ENCODE assay signal across 1 cellular context in genomic region chrX:155766321-155766720, GRCh38.
TF ChIP-seq lines count a peak whose summit lies in the region.

No MANE protein-coding gene starts in this region.

TF ChIP-seq in H1, 55 proteins besides CTCF, POLR2A, EP300 and RAD21:
- no peak for TF ChIP-seq USF2 (IDR thresholded peaks at IDR 0.05; ENCODE audit: low read length)
- no peak for TF ChIP-seq GTF2F1 (IDR thresholded peaks at IDR 0.05; ENCODE audit: borderline replicate concordance, low read depth, low read length)
- no peak for TF ChIP-seq SAP30 (IDR thresholded peaks at IDR 0.05; ENCODE audit: insufficient read depth, insufficient replicate concordance, low read length)
- no peak for TF ChIP-seq TAF7 (optimal IDR thresholded peaks at IDR 0.05; ENCODE audit: borderline replicate concordance, low read depth, low read length)
TF ChIP-seq in H1: peak in this region for 0.
